ENCODE assay signal across 8 cellular contexts in the genomic region with DNA sequence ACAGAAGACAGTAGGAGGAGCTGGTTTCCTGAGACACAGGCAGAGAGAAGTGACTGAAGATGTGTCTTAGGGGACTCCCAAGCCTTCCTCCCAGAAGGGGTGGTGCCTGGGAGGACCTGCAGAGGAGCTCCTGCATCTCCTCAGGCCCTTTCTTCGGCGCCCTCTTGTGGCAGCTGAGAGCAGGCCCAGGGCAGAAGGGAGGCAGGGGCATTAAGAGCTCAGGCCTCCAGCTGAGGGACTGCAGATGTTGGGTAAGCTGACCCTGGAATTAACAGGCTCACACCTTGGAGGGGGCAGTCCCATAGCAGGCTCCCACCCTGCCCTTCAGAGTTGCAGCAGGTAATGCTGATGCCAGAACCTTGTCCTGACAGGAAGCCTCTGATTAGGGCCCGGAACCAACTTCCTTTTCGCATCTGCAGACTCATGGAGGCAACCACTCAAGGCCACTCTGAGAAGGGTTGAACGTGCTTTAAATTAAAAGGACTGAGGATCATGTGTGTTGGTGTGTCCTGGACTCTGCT.
A peak's percentile ranks its signal among the peaks of the same experiment; 100 is the strongest.
DNase-seq lines count a peak whose midpoint lies in the region; ATAC-seq, FAIRE-seq and TF ChIP-seq lines count a peak whose summit lies in the region.
"Not testable (repeated sequence)": the region's sequence is repeated elsewhere in the genome, so short reads cannot be mapped to it uniquely, and the experiment has no call there.

No MANE protein-coding gene starts in this region.

- H2AFZ ChIP-seq in K562 (ENCODE audit: low read depth, low read length) = not testable (repeated sequence)

- H3K79me2 ChIP-seq in K562 (ENCODE audit: control insufficient read depth, insufficient read depth, low read length) = not testable (repeated sequence)

- not testable (repeated sequence) for TF ChIP-seq EP300 in K562 (IDR thresholded peaks at IDR 0.05; ENCODE audit: low read length)

- H4K20me1 ChIP-seq in K562 (replicated peaks; ENCODE audit: control insufficient read depth, insufficient read depth, low read length) = not testable (repeated sequence)

- in situ Hi-C loops in K562 (cut with MboI) = loop anchor here (10.0 kb wide), 1 partner anchor 454 kb away; no protein-coding TSS in a partner anchor

- peak; percentile 53 for DNase-seq in BE2C
- DNase-seq in MV-4-11 (lab: John Stamatoyannopoulos, UW) = peak; percentile 95
- peak; percentile 63 for DNase-seq in activated CD4-positive, alpha-beta T cell treated with anti-CD3 and anti-CD28 coated beads for 1 hour
- DNase-seq in K562 (ENCODE audit: extremely low read depth in 1 of 4, low spot score in 3 of 4) = peak in 1 of 4 experiments; percentile 79
- peak; percentile 30 for DNase-seq in kidney tubule cell (ENCODE audit: low spot score)
- DNase-seq in stimulated activated CD4-positive, alpha-beta T cell treated with anti-CD3 and anti-CD28 coated beads, Interleukin-2, amount 100 ng/mL, for 4 hours (ENCODE audit: low read depth) = peak; percentile 68

- H3K4me3 ChIP-seq in BE2C (ENCODE audit: low read depth, low read length); K562: not testable (repeated sequence)

- BruUV-seq in K562 (replicated peaks; lab: Mats Ljungman, UMichigan) = not testable (repeated sequence)

- H3K27me3 ChIP-seq in BE2C; K562 (ENCODE audit: control insufficient read depth in 2 of 2, insufficient read depth in 2 of 2, low read length in 2 of 2): not testable (repeated sequence)

- not testable (repeated sequence) for TF ChIP-seq POLR2A in K562 (conservative IDR thresholded peaks at IDR 0.05)

- CTCF ChIA-PET in K562 (lab: Yijun Ruan, JAX; ENCODE audit: low intra/inter-chr PET ratio) = interaction anchor here (0.7 kb wide), 1 partner anchor 13 kb away, joined by 3 read pairs; no protein-coding TSS in a partner anchor

- TF ChIP-seq CTCF in BE2C (IDR thresholded peaks at IDR 0.05; ENCODE audit: low read depth, low read length) (peak; percentile 18; the same call in 1 of the 2 replicates), K562 (IDR thresholded peaks at IDR 0.05 in 2 of 3, conservative IDR thresholded peaks at IDR 0.05 in 1 of 3; ENCODE audit: insufficient read depth in 2 of 3, low read depth in 1 of 3, low read length in 3 of 3) (peak; percentile 30 to 58 (median 56))

- POLR2A ChIA-PET in K562 (lab: Yijun Ruan, JAX) = not testable (repeated sequence)

- ATAC-seq in GM18909 (IDR thresholded peaks at IDR 0.05; ENCODE audit: poor library complexity, unreplicated experiment) = peak; percentile 76
- ATAC-seq in HG02884 (IDR thresholded peaks at IDR 0.05; ENCODE audit: unreplicated experiment) = peak; percentile 65
- ATAC-seq in K562 = peak; percentile 98

- peak; percentile 93 for FAIRE-seq in K562 (lab: Jason Lieb, UNC)

- H3K27ac ChIP-seq in K562 (ENCODE audit: extremely low read depth, low read depth, low read length) = not testable (repeated sequence)

- intact Hi-C loops in K562 (cut with micrococcal nuclease) = loop anchor here (1.0 kb wide), 1 partner anchor 14 kb away; no protein-coding TSS in a partner anchor

- not testable (repeated sequence) for H3K4me1 ChIP-seq in BE2C; K562 (replicated peaks in 1 of 2; ENCODE audit: control insufficient read depth in 2 of 2, insufficient read depth in 2 of 2, low read length in 2 of 2)

- H3K9ac ChIP-seq in K562 (ENCODE audit: insufficient read depth in 1 of 2, low read depth in 2 of 2, low read length in 2 of 2) = not testable (repeated sequence)

- not testable (repeated sequence) for H3K9me1 ChIP-seq in K562 (ENCODE audit: control insufficient read depth, insufficient read depth, low read length)

- not testable (repeated sequence) for H3K9me3 ChIP-seq in BE2C; K562 (replicated peaks; ENCODE audit: control insufficient read depth, insufficient read depth, low read depth, low read length)

- WGBS in K562 (ENCODE audit: insufficient coverage, low coverage, missing lambda C conversion rate) = 44% methylated on average over 5 of the region's 5 CpGs

- not testable (repeated sequence) for H3K4me2 ChIP-seq in K562 (ENCODE audit: insufficient read depth, low read length)

- peak; percentile 18 to 74; a peak in 2 of 4 replicates for TF ChIP-seq RAD21 in K562 (CRISPR knock-in tag; conservative IDR thresholded peaks at IDR 0.05 in 1 of 2, IDR thresholded peaks at IDR 0.05 in 1 of 2)

- not testable (repeated sequence) for H3K36me3 ChIP-seq in BE2C
- peaks cover 32% of the 10 kb centered on the region; the same call in 1 of the 3 replicates for H3K36me3 ChIP-seq in K562 (ENCODE audit: control insufficient read depth, insufficient read depth, low read length)

TF ChIP-seq in K562, 482 proteins besides CTCF, POLR2A, EP300 and RAD21:
- TF ChIP-seq CTBP1 (IDR thresholded peaks at IDR 0.05; ENCODE audit: borderline replicate concordance) (peak; percentile 88), ZNF24 (IDR thresholded peaks at IDR 0.05) (peak; percentile 38; the same call in 1 of the 2 replicates), MAZ (CRISPR knock-in tag; conservative IDR thresholded peaks at IDR 0.05 in 1 of 2, IDR thresholded peaks at IDR 0.05 in 1 of 2) (0 out of 4 replicates have a peak, but pooled peaks of 1 of the 2 experiments have one; percentile 28), NONO (IDR thresholded peaks at IDR 0.05; ENCODE audit: low read depth in 2 of 2, low read length in 1 of 2) (0 out of 4 replicates have a peak, but pooled peaks of 1 of the 2 experiments have one; percentile 13), CREM (IDR thresholded peaks at IDR 0.05; ENCODE audit: low read depth) (0 out of 2 replicates have a peak, but pooled peaks have one; percentile 7), ZNF263 (CRISPR knock-in tag; IDR thresholded peaks at IDR 0.05; ENCODE audit: borderline replicate concordance) (peak; percentile 97), FOXK1 (CRISPR knock-in tag; IDR thresholded peaks at IDR 0.05; ENCODE audit: borderline replicate concordance) (peak; percentile 29; the same call in 1 of the 2 replicates), SRF (CRISPR knock-in tag; IDR thresholded peaks at IDR 0.05) (0 out of 4 replicates have a peak, but pooled peaks of 1 of the 2 experiments have one; percentile 29), RB1 (IDR thresholded peaks at IDR 0.05; ENCODE audit: low read depth) (peak; percentile 67; the same call in 1 of the 2 replicates), SMARCE1 (IDR thresholded peaks at IDR 0.05) (0 out of 2 replicates have a peak, but pooled peaks have one; percentile 15)
- TF ChIP-seq, protein P1, sequence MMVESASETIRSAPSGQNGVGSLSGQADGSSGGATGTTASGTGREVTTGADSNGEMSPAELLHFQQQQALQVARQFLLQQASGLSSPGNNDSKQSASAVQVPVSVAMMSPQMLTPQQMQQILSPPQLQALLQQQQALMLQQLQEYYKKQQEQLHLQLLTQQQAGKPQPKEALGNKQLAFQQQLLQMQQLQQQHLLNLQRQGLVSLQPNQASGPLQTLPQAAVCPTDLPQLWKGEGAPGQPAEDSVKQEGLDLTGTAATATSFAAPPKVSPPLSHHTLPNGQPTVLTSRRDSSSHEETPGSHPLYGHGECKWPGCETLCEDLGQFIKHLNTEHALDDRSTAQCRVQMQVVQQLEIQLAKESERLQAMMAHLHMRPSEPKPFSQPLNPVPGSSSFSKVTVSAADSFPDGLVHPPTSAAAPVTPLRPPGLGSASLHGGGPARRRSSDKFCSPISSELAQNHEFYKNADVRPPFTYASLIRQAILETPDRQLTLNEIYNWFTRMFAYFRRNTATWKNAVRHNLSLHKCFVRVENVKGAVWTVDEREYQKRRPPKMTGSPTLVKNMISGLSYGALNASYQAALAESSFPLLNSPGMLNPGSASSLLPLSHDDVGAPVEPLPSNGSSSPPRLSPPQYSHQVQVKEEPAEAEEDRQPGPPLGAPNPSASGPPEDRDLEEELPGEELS (CRISPR knock-in tag; IDR thresholded peaks at IDR 0.05; ENCODE audit: borderline replicate concordance) = 0 out of 2 replicates have a peak, but pooled peaks have one; percentile 34
- TF ChIP-seq, protein P2, sequence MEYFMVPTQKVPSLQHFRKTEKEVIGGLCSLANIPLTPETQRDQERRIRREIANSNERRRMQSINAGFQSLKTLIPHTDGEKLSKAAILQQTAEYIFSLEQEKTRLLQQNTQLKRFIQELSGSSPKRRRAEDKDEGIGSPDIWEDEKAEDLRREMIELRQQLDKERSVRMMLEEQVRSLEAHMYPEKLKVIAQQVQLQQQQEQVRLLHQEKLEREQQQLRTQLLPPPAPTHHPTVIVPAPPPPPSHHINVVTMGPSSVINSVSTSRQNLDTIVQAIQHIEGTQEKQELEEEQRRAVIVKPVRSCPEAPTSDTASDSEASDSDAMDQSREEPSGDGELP (CRISPR knock-in tag; IDR thresholded peaks at IDR 0.05; ENCODE audit: borderline replicate concordance) = peak; percentile 73
